Comparison of ENCODE assay signal across 14 cellular contexts in genomic region chr20:2798814-2799213, GRCh38. TPM values are rescaled to one million over a fixed set of nuclear protein-coding genes. Genes with fewer than 3 reads are reported as not detected.
DNase-seq lines count a peak whose midpoint lies in the region; ATAC-seq and TF ChIP-seq lines count a peak whose summit lies in the region.
"Had no signal": no experiment of that assay in that cellular context is flagged by ENCODE, and none has a peak within 500 bp of the region (broad histone marks: within the 10 kb centered on the region; RNA-seq: fewer than 3 reads in every experiment).

No MANE protein-coding gene starts in this region.

- peaks cover 45 to 66% of the 10 kb centered on the region in 2 donors for H3K27me3 Mint-ChIP-seq in CD4-positive, alpha-beta memory T cell
- H3K27me3 Mint-ChIP-seq in activated naive CD8-positive, alpha-beta T cell treated with anti-CD3 and anti-CD28 coated beads for 36 hours = peaks cover 45% of the 10 kb centered on the region
- peaks cover 36% of the 10 kb centered on the region for H3K27me3 Mint-ChIP-seq in mesothelial cell of epicardium (ENCODE audit: low read depth)

- no peak for TF ChIP-seq CTCF in mesothelial cell of epicardium (IDR thresholded peaks at IDR 0.05; ENCODE audit: unreplicated experiment)

- intact Hi-C loops in CD4-positive, alpha-beta memory T cell (cut with micrococcal nuclease) = no loop called here

- H3K4me1 Mint-ChIP-seq in CD4-positive, alpha-beta memory T cell = peaks cover 19 to 32% (median 24%) of the 10 kb centered on the region in 4 donors
- peaks cover 24% of the 10 kb centered on the region for H3K4me1 Mint-ChIP-seq in activated naive CD8-positive, alpha-beta T cell treated with anti-CD3 and anti-CD28 coated beads for 36 hours
- H3K4me1 Mint-ChIP-seq in mesothelial cell of epicardium = peaks cover 25% of the 10 kb centered on the region

- peak overlapping the region in 6 of 8 donors; percentile 3 to 97 (median 76) for H3K4me3 Mint-ChIP-seq in CD4-positive, alpha-beta memory T cell
- peak overlapping the region; percentile 86 for H3K4me3 Mint-ChIP-seq in activated naive CD8-positive, alpha-beta T cell treated with anti-CD3 and anti-CD28 coated beads for 36 hours
- peak overlapping the region; percentile 89 for H3K4me3 Mint-ChIP-seq in mesothelial cell of epicardium

- peaks cover 11% of the 10 kb centered on the region for H3K27me3 ChIP-seq in CD4-positive, alpha-beta memory T cell (ENCODE audit: insufficient read depth, low read length)
- peaks cover 33% of the 10 kb centered on the region for H3K27me3 ChIP-seq in H7 (ENCODE audit: control insufficient read depth, insufficient read depth, low read length)
- H3K27me3 ChIP-seq: thyroid gland had no signal

- peak overlapping the region in 1 of 7 donors; percentile 38 for H3K27ac Mint-ChIP-seq in CD4-positive, alpha-beta memory T cell
- H3K27ac Mint-ChIP-seq in activated naive CD8-positive, alpha-beta T cell treated with anti-CD3 and anti-CD28 coated beads for 36 hours = no peak overlapping the region
- H3K27ac Mint-ChIP-seq in mesothelial cell of epicardium = peak overlapping the region; percentile 84

- no peaks in the 10 kb centered on the region for H3K36me3 Mint-ChIP-seq in CD4-positive, alpha-beta memory T cell
- no peaks in the 10 kb centered on the region for H3K36me3 Mint-ChIP-seq in activated naive CD8-positive, alpha-beta T cell treated with anti-CD3 and anti-CD28 coated beads for 36 hours
- H3K36me3 Mint-ChIP-seq in mesothelial cell of epicardium = peaks cover 15% of the 10 kb centered on the region

- no peak for DNase-seq in CD4-positive, alpha-beta memory T cell
- DNase-seq in H7 = peak; percentile 81
- no peak for DNase-seq in activated naive CD8-positive, alpha-beta T cell treated with anti-CD3 and anti-CD28 coated beads for 36 hours
- DNase-seq in mesothelial cell of epicardium (ENCODE audit: low spot score in 2 of 2, unreplicated experiment in 2 of 2) = no peak
- DNase-seq in central memory CD4-positive, alpha-beta T cell = no peak
- no peak for DNase-seq in HK-2 (ENCODE audit: unreplicated experiment)
- DNase-seq in activated CD4-positive, alpha-beta T cell treated with anti-CD3 and anti-CD28 coated beads for 4 hours = no peak
- DNase-seq: DND-41, NCI-H1436, OCI-M1, thyroid gland had no signal

- peaks cover 0 to 2% (median 0%) of the 10 kb centered on the region in 8 donors for H3K9me3 Mint-ChIP-seq in CD4-positive, alpha-beta memory T cell
- no peaks in the 10 kb centered on the region for H3K9me3 Mint-ChIP-seq in activated naive CD8-positive, alpha-beta T cell treated with anti-CD3 and anti-CD28 coated beads for 36 hours
- H3K9me3 Mint-ChIP-seq in mesothelial cell of epicardium = no peaks in the 10 kb centered on the region
- H3K9me3 Mint-ChIP-seq: activated naive CD4-positive, alpha-beta T cell treated with anti-CD3 and anti-CD28 coated beads, Interleukin-2, amount 50 U/mL, for 72 hours had no signal

- H3K36me3 ChIP-seq in CD4-positive, alpha-beta memory T cell (ENCODE audit: insufficient read depth, low read length) = no peaks in the 10 kb centered on the region
- H3K36me3 ChIP-seq in H7 (replicated peaks; ENCODE audit: control insufficient read depth, insufficient read depth, low read length) = peaks cover 6% of the 10 kb centered on the region
- H3K36me3 ChIP-seq: pancreas, thyroid gland had no signal

- H3K9me3 ChIP-seq in CD4-positive, alpha-beta memory T cell (ENCODE audit: control insufficient read depth in 1 of 2, low read length in 2 of 2) = no peaks in the 10 kb centered on the region
- H3K9me3 ChIP-seq: pancreas, thyroid gland had no signal

- POLR2A ChIA-PET in CD4-positive, alpha-beta memory T cell (lab: Charles Lee; ENCODE audit: partially characterized antibody) = no interaction called here

- CTCF ChIA-PET in CD4-positive, alpha-beta memory T cell (lab: Charles Lee; ENCODE audit: partially characterized antibody) = no interaction called here

- H3K27ac ChIP-seq in CD4-positive, alpha-beta memory T cell (ENCODE audit: low read depth, low read length) = no peak overlapping the region
- H3K27ac ChIP-seq: pancreas, thyroid gland had no signal

- no peak for ATAC-seq in HG03457 (IDR thresholded peaks at IDR 0.05; ENCODE audit: unreplicated experiment)

- H3K4me3 ChIP-seq in CD4-positive, alpha-beta memory T cell (ENCODE audit: low read length in 2 of 2) = no peak overlapping the region
- H3K4me3 ChIP-seq in H7 (ENCODE audit: insufficient read depth, low read depth, low read length) = peak overlapping the region; percentile 95; the same call in 1 of the 2 replicates
- H3K4me3 ChIP-seq: pancreas, thyroid gland had no signal

- peaks cover 23% of the 10 kb centered on the region for H3K4me1 ChIP-seq in CD4-positive, alpha-beta memory T cell (ENCODE audit: insufficient read depth, low read length)

RNA-seq across cellular contexts. Expression of gene CPXM1, which starts 1.6 kb away (rescaled TPM):
- not detected for total RNA-seq in CD4-positive, alpha-beta memory T cell
- not detected for polyA plus RNA-seq in CD4-positive, alpha-beta memory T cell
- total RNA-seq in H7 (2014; rRNA removed; shearing (Covaris generic)) = 105 and 109 TPM in 2 replicates
- 1 to 10 TPM; 4.2 to 4.3 TPM for total RNA-seq in activated naive CD8-positive, alpha-beta T cell treated with anti-CD3 and anti-CD28 coated beads for 36 hours
- 152 to 160 TPM (median 155 TPM) in 3 replicates for total RNA-seq in mesothelial cell of epicardium

RNA-seq across cellular contexts. Expression of gene C20orf141, which starts 16.0 kb away (rescaled TPM):
- not detected for total RNA-seq in CD4-positive, alpha-beta memory T cell
- polyA plus RNA-seq in CD4-positive, alpha-beta memory T cell = not detected
- total RNA-seq in H7 (2014; rRNA removed; shearing (Covaris generic)) = not detected in 2 replicates
- not detected for total RNA-seq in activated naive CD8-positive, alpha-beta T cell treated with anti-CD3 and anti-CD28 coated beads for 36 hours
- not detected in 3 replicates for total RNA-seq in mesothelial cell of epicardium
- total RNA-seq: activated naive CD4-positive, alpha-beta T cell treated with anti-CD3 and anti-CD28 coated beads, Interleukin-2, amount 50 U/mL, for 72 hours; pancreas; thyroid gland had no signal

RNA-seq across cellular contexts. Expression of gene TMEM239, which starts 17.4 kb away (rescaled TPM):
- total RNA-seq in CD4-positive, alpha-beta memory T cell = not detected
- not detected for polyA plus RNA-seq in CD4-positive, alpha-beta memory T cell
- total RNA-seq in H7 (2014; rRNA removed; shearing (Covaris generic)) = not detected in 2 replicates
- not detected for total RNA-seq in activated naive CD8-positive, alpha-beta T cell treated with anti-CD3 and anti-CD28 coated beads for 36 hours
- not detected in 3 replicates for total RNA-seq in mesothelial cell of epicardium
- total RNA-seq: activated naive CD4-positive, alpha-beta T cell treated with anti-CD3 and anti-CD28 coated beads, Interleukin-2, amount 50 U/mL, for 72 hours; pancreas; thyroid gland had no signal
- polyA plus RNA-seq: pancreas had no signal

RNA-seq across cellular contexts. Expression of gene PCED1A, which starts 41.6 kb away (rescaled TPM):
- total RNA-seq in CD4-positive, alpha-beta memory T cell = 10 to 100 TPM; 82.8 to 83.1 TPM
- polyA plus RNA-seq in CD4-positive, alpha-beta memory T cell = 10 to 100 TPM; 17.9 to 18.1 TPM
- 21.8 and 23.6 TPM in 2 replicates for total RNA-seq in H7 (2014; rRNA removed; shearing (Covaris generic))
- 10 to 100 TPM; 24.2 to 26.3 TPM for total RNA-seq in activated naive CD8-positive, alpha-beta T cell treated with anti-CD3 and anti-CD28 coated beads for 36 hours
- total RNA-seq in mesothelial cell of epicardium = 108 to 113 TPM (median 108 TPM) in 3 replicates

RNA-seq across cellular contexts. Expression of gene VPS16, which starts 41.7 kb away (rescaled TPM):
- 10 to 100 TPM; 57.2 to 61.1 TPM for total RNA-seq in CD4-positive, alpha-beta memory T cell
- polyA plus RNA-seq in CD4-positive, alpha-beta memory T cell = 10 to 100 TPM; 38.3 to 44.6 TPM
- total RNA-seq in H7 (2014; rRNA removed; shearing (Covaris generic)) = 25.3 and 27.5 TPM in 2 replicates
- 10 to 100 TPM; 33.5 to 34.1 TPM for total RNA-seq in activated naive CD8-positive, alpha-beta T cell treated with anti-CD3 and anti-CD28 coated beads for 36 hours
- 46.0 to 51.6 TPM (median 47.7 TPM) in 3 replicates for total RNA-seq in mesothelial cell of epicardium

Comparison
In these comparisons a context has a peak if more than half of its experiments do, and no peak if none do; other contexts are left out.
1. RNA of gene CPXM1, which starts 1.6 kb away (total RNA-seq): 152 to 160 TPM in mesothelial cell of epicardium and 105 to 109 TPM in H7; 4.2 to 4.3 TPM in activated naive CD8-positive, alpha-beta T cell treated with anti-CD3 and anti-CD28 coated beads for 36 hours and not detected in CD4-positive, alpha-beta memory T cell; every median in the first group is over 10 times any median in the second.
2. Peak in every context shown above with its lines, with median percentiles within 50 percentile points of each other: H3K4me3 Mint-ChIP-seq.